Comparison of ENCODE assay signal across 8 cellular contexts in genomic region chr3:43769471-43770425, GRCh38.
DNase-seq lines count a peak whose midpoint lies in the region; TF ChIP-seq lines count a peak whose summit lies in the region.

No MANE protein-coding gene starts in this region.

- H3K27ac Mint-ChIP-seq in neural crest cell (ENCODE audit: unreplicated experiment): no peak overlapping the region
- peak overlapping the region; percentile 65 for H3K27ac Mint-ChIP-seq in stimulated activated naive CD8-positive, alpha-beta T cell treated with anti-CD3 and anti-CD28 coated beads, Interleukin-15, Interleukin-2, amounts not matched to agents 100 ng/mL and 50 ng/mL, for 24 hours

- H3K9me3 Mint-ChIP-seq in neural crest cell: no peaks in the 10 kb centered on the region
- H3K9me3 Mint-ChIP-seq in stimulated activated naive CD8-positive, alpha-beta T cell treated with anti-CD3 and anti-CD28 coated beads, Interleukin-15, Interleukin-2, amounts not matched to agents 100 ng/mL and 50 ng/mL, for 24 hours: no peaks in the 10 kb centered on the region

- H3K4me3 Mint-ChIP-seq in neural crest cell: no peak overlapping the region
- peak overlapping the region; percentile 23 for H3K4me3 Mint-ChIP-seq in stimulated activated naive CD8-positive, alpha-beta T cell treated with anti-CD3 and anti-CD28 coated beads, Interleukin-15, Interleukin-2, amounts not matched to agents 100 ng/mL and 50 ng/mL, for 24 hours

- peak overlapping the region; percentile 46 for H3K4me3 ChIP-seq in foreskin fibroblast (ENCODE audit: low read depth in 1 of 2, low read length in 2 of 2)

- peaks cover 5% of the 10 kb centered on the region for H3K4me1 Mint-ChIP-seq in neural crest cell
- H3K4me1 Mint-ChIP-seq in stimulated activated naive CD8-positive, alpha-beta T cell treated with anti-CD3 and anti-CD28 coated beads, Interleukin-15, Interleukin-2, amounts not matched to agents 100 ng/mL and 50 ng/mL, for 24 hours (ENCODE audit: low read depth): peaks cover 39% of the 10 kb centered on the region

- TF ChIP-seq CTCF in LNCAP (IDR thresholded peaks at IDR 0.05) (peak; percentile 91), foreskin fibroblast (IDR thresholded peaks at IDR 0.05; ENCODE audit: low read depth, low read length) (peak; percentile 86), neural crest cell (conservative IDR thresholded peaks at IDR 0.05) (peak; percentile 99)

- peaks cover 5% of the 10 kb centered on the region for H3K27me3 Mint-ChIP-seq in neural crest cell (ENCODE audit: low read depth)
- peaks cover 13% of the 10 kb centered on the region for H3K27me3 Mint-ChIP-seq in stimulated activated naive CD8-positive, alpha-beta T cell treated with anti-CD3 and anti-CD28 coated beads, Interleukin-15, Interleukin-2, amounts not matched to agents 100 ng/mL and 50 ng/mL, for 24 hours

- DNase-seq in NCI-H1417 (lab: John Stamatoyannopoulos, UW) (peak; percentile 51 to 81 (median 71)), NCI-H1417 treated with DMSO at 0.1 percent for 48 hours (lab: John Stamatoyannopoulos, UW) (no peak), SIG-M5 (lab: John Stamatoyannopoulos, UW) (peak; percentile 86), foreskin fibroblast (peak; percentile 96 to 99), neural crest cell (ENCODE audit: low read depth, low spot score) (peak; percentile 94)
- DNase-seq in activated gamma-delta T cell treated with anti-CD3 and anti-CD28 coated beads, Interleukin-2, amount 50 U/mL, for 16 hours (ENCODE audit: low read depth): peak; percentile 61

- no peaks in the 10 kb centered on the region for H3K36me3 Mint-ChIP-seq in neural crest cell (ENCODE audit: low read depth)
- no peaks in the 10 kb centered on the region for H3K36me3 Mint-ChIP-seq in stimulated activated naive CD8-positive, alpha-beta T cell treated with anti-CD3 and anti-CD28 coated beads, Interleukin-15, Interleukin-2, amounts not matched to agents 100 ng/mL and 50 ng/mL, for 24 hours (ENCODE audit: low read depth)
